9 cellular contexts compared by ENCODE assay signal in genomic region chr15:67927501-67928156, GRCh38.
DNase-seq lines count a peak whose midpoint lies in the region; ATAC-seq and TF ChIP-seq lines count a peak whose summit lies in the region.
"Had no signal": no experiment of that assay in that cellular context is flagged by ENCODE, and none has a peak within 500 bp of the region (broad histone marks: within the 10 kb centered on the region; RNA-seq: fewer than 3 reads in every experiment).

No MANE protein-coding gene starts in this region.

- H3K4me3 ChIP-seq in thyroid gland (replicated peaks in 1 of 3): no peak overlapping the region

- H3K4me3 Mint-ChIP-seq in brain: peak overlapping the region in 1 of 5 experiments; percentile 41
- H3K4me3 Mint-ChIP-seq: activated naive CD4-positive, alpha-beta T cell treated with anti-CD3 and anti-CD28 coated beads, Interleukin-2, amount 50 U/mL, for 24 hours had no signal

- no peak for TF ChIP-seq CTCF in brain (conservative IDR thresholded peaks at IDR 0.05)
- TF ChIP-seq CTCF in thyroid gland (IDR thresholded peaks at IDR 0.05): no peak
- TF ChIP-seq CTCF in GM13977 (IDR thresholded peaks at IDR 0.05; ENCODE audit: extremely low read depth, insufficient read depth, missing control alignments): no peak

- peaks cover 59 to 73% of the 10 kb centered on the region in 2 donors for H3K4me1 ChIP-seq in thyroid gland

- no peaks in the 10 kb centered on the region for H3K27me3 ChIP-seq in thyroid gland

- peak overlapping the region; percentile 87 to 89 (median 88) for H3K27ac ChIP-seq in thyroid gland

- H3K4me1 Mint-ChIP-seq in brain: peaks cover 18% of the 10 kb centered on the region
- H3K4me1 Mint-ChIP-seq: activated naive CD4-positive, alpha-beta T cell treated with anti-CD3 and anti-CD28 coated beads, Interleukin-2, amount 50 U/mL, for 24 hours had no signal

- H3K36me3 Mint-ChIP-seq in brain: no peaks in the 10 kb centered on the region

- intact Hi-C loops in thyroid gland (cut with DNase I): no loop called here

- H3K27me3 Mint-ChIP-seq in brain: peaks cover 8% of the 10 kb centered on the region
- H3K27me3 Mint-ChIP-seq: activated naive CD4-positive, alpha-beta T cell treated with anti-CD3 and anti-CD28 coated beads, Interleukin-2, amount 50 U/mL, for 24 hours had no signal

- DNase-seq in HS-5 (ENCODE audit: low read depth) (peak; percentile 70), kidney tubule cell (ENCODE audit: low spot score) (peak; percentile 70), thyroid gland (peak; percentile 99), GM13977 (ENCODE audit: low spot score) (no peak), dermis blood vessel endothelial cell (no peak)
- DNase-seq: NCI-H1105 treated with DMSO at 0.1 percent for 48 hours had no signal

- 29 to 39% methylated on average over 7 to 8 of the region's 8 CpGs for WGBS in thyroid gland, 2 donors

- no peak for ATAC-seq in HG03342 (IDR thresholded peaks at IDR 0.05; ENCODE audit: unreplicated experiment)

- TF ChIP-seq POLR2A in thyroid gland (IDR thresholded peaks at IDR 0.05): no peak

- H3K9me3 Mint-ChIP-seq in brain: peaks cover 0 to 19% (median 2%) of the 10 kb centered on the region in 5 experiments
- H3K9me3 Mint-ChIP-seq: activated naive CD4-positive, alpha-beta T cell treated with anti-CD3 and anti-CD28 coated beads, Interleukin-2, amount 50 U/mL, for 24 hours had no signal

- no peaks in the 10 kb centered on the region for H3K36me3 ChIP-seq in thyroid gland

- H3K9me3 ChIP-seq in thyroid gland: no peaks in the 10 kb centered on the region

- peak overlapping the region in 4 of 5 experiments; percentile 70 to 88 (median 82) for H3K27ac Mint-ChIP-seq in brain
- H3K27ac Mint-ChIP-seq: activated naive CD4-positive, alpha-beta T cell treated with anti-CD3 and anti-CD28 coated beads, Interleukin-2, amount 50 U/mL, for 24 hours had no signal

- in situ Hi-C loops in GM13977 (cut with MboI; ENCODE audit: low pct_unique_long_range_greater_than_20kb, low sequenced_read_pairs, unreplicated experiment): no loop called here

Comparison
In these comparisons a context has a peak if more than half of its experiments do, and no peak if none do; other contexts are left out.
1. DNase-seq: peak in HS-5 (single experiment), kidney tubule cell (single experiment) and thyroid gland (2 of 2); none in GM13977 (single experiment) and dermis blood vessel endothelial cell (single experiment).